ENCODE assay signal across 18 cellular contexts in genomic region chr16:88506723-88507122, GRCh38. TPM values are rescaled to one million over a fixed set of nuclear protein-coding genes. Genes with fewer than 3 reads are reported as not detected.
DNase-seq lines count a peak whose midpoint lies in the region; ATAC-seq and TF ChIP-seq lines count a peak whose summit lies in the region.
"Had no signal": no experiment of that assay in that cellular context is flagged by ENCODE, and none has a peak within 500 bp of the region (broad histone marks: within the 10 kb centered on the region; RNA-seq: fewer than 3 reads in every experiment).

No MANE protein-coding gene starts in this region.

- H3K79me2 ChIP-seq in hepatocyte = peaks cover 18% of the 10 kb centered on the region

- CTCF ChIA-PET in Caco-2 (lab: Charles Lee) = interaction anchor here (1.7 kb wide), 1 partner anchor 18 kb away, joined by 6 read pairs; no protein-coding TSS in a partner anchor
- CTCF ChIA-PET in CD4-positive, alpha-beta T cell (lab: Charles Lee) = no interaction called here

- H3K36me3 Mint-ChIP-seq in Caco-2 (ENCODE audit: insufficient read depth, unreplicated experiment) = peaks cover 44% of the 10 kb centered on the region
- H3K36me3 Mint-ChIP-seq in CD4-positive, alpha-beta T cell (ENCODE audit: low read depth) = no peaks in the 10 kb centered on the region
- H3K36me3 Mint-ChIP-seq: CD14-positive monocyte; CD8-positive, alpha-beta T cell had no signal

- no peak for DNase-seq in Caco-2
- no peak for DNase-seq in body of pancreas
- DNase-seq in hepatocyte (ENCODE audit: low spot score) = no peak
- no peak for DNase-seq in stomach
- DNase-seq in effector memory CD4-positive, alpha-beta T cell = no peak
- no peak for DNase-seq in CD4-positive, alpha-beta T cell
- DNase-seq in GM20000 (ENCODE audit: low spot score) = no peak
- DNase-seq: 8988T; CD8-positive, alpha-beta T cell; DMS 273 treated with DMSO at 0.1 percent for 48 hours; DMS53; DND-41; EL; GOT3; H9 had no signal

- POLR2A ChIA-PET in Caco-2 (lab: Charles Lee) = interaction anchor here (0.7 kb wide), 1 partner anchor 18 kb away, joined by 3 read pairs; no protein-coding TSS in a partner anchor
- POLR2A ChIA-PET in CD4-positive, alpha-beta T cell (lab: Charles Lee) = no interaction called here

- no peak overlapping the region for H3K4me3 Mint-ChIP-seq in Caco-2 (ENCODE audit: unreplicated experiment)
- no peak overlapping the region for H3K4me3 Mint-ChIP-seq in CD4-positive, alpha-beta T cell
- H3K4me3 Mint-ChIP-seq: CD14-positive monocyte; CD8-positive, alpha-beta T cell; H9 had no signal

- peak overlapping the region in 3 of 4 donors; percentile 89 to 92 (median 90) for H3K27ac ChIP-seq in body of pancreas
- peak overlapping the region; percentile 96 for H3K27ac ChIP-seq in hepatocyte
- H3K27ac ChIP-seq in stomach = peak overlapping the region; percentile 75 to 96 (median 87)
- H3K27ac ChIP-seq in effector memory CD4-positive, alpha-beta T cell (ENCODE audit: insufficient read depth, low read length, poor library complexity, severe bottlenecking) = no peak overlapping the region
- H3K27ac ChIP-seq in CD4-positive, alpha-beta T cell (ENCODE audit: low read depth, low read length) = no peak overlapping the region

- TF ChIP-seq POLR2A in body of pancreas (IDR thresholded peaks at IDR 0.05) (no peak), stomach (IDR thresholded peaks at IDR 0.05) (no peak)

- H3K4me1 Mint-ChIP-seq in Caco-2 (ENCODE audit: low read depth, unreplicated experiment) = peaks cover 25% of the 10 kb centered on the region
- H3K4me1 Mint-ChIP-seq in CD4-positive, alpha-beta T cell (ENCODE audit: low read depth) = no peaks in the 10 kb centered on the region
- H3K4me1 Mint-ChIP-seq: CD14-positive monocyte had no signal

- H3K9me3 ChIP-seq in Caco-2 = no peaks in the 10 kb centered on the region
- no peaks in the 10 kb centered on the region for H3K9me3 ChIP-seq in body of pancreas
- H3K9me3 ChIP-seq in hepatocyte (ENCODE audit: low read depth) = no peaks in the 10 kb centered on the region
- H3K9me3 ChIP-seq in stomach = no peaks in the 10 kb centered on the region
- H3K9me3 ChIP-seq in effector memory CD4-positive, alpha-beta T cell (ENCODE audit: control insufficient read depth, low read length) = no peaks in the 10 kb centered on the region
- H3K9me3 ChIP-seq in CD4-positive, alpha-beta T cell (ENCODE audit: control insufficient read depth, low read length) = no peaks in the 10 kb centered on the region
- H3K9me3 ChIP-seq: BLaER1 had no signal

- no peak overlapping the region for H2AFZ ChIP-seq in hepatocyte

- no peaks in the 10 kb centered on the region for H4K20me1 ChIP-seq in hepatocyte (ENCODE audit: insufficient read depth, poor library complexity, severe bottlenecking)

- 95 to 97% methylated on average over 17 to 21 of the region's 21 CpGs for WGBS in body of pancreas, 2 donors
- 84% methylated on average over 10 of the region's 21 CpGs for WGBS in hepatocyte (ENCODE audit: low lambda C conversion rate, missing lambda C conversion rate)
- 88 to 95% (median 91%) methylated on average over 18 to 21 of the region's 21 CpGs for WGBS in stomach, 5 donors

- no peaks in the 10 kb centered on the region for H3K27me3 Mint-ChIP-seq in Caco-2 (ENCODE audit: insufficient read depth, unreplicated experiment)
- H3K27me3 Mint-ChIP-seq in CD4-positive, alpha-beta T cell = no peaks in the 10 kb centered on the region

- no peak overlapping the region for H3K4me2 ChIP-seq in hepatocyte

- H3K27ac Mint-ChIP-seq in Caco-2 (ENCODE audit: unreplicated experiment) = peak overlapping the region; percentile 39
- H3K27ac Mint-ChIP-seq in CD4-positive, alpha-beta T cell = no peak overlapping the region
- H3K27ac Mint-ChIP-seq: CD14-positive monocyte; CD8-positive, alpha-beta T cell; H9 had no signal

- TF ChIP-seq CTCF in Caco-2 (IDR thresholded peaks at IDR 0.05; ENCODE audit: insufficient read depth in 1 of 2, low read depth in 1 of 2, low read length in 1 of 2, severe bottlenecking in 1 of 2, unreplicated experiment in 1 of 2) (no peak), body of pancreas (IDR thresholded peaks at IDR 0.05) (no peak), hepatocyte (IDR thresholded peaks at IDR 0.05; ENCODE audit: poor library complexity) (no peak), stomach (IDR thresholded peaks at IDR 0.05) (no peak), GM20000 (IDR thresholded peaks at IDR 0.05; ENCODE audit: extremely low read depth, missing control alignments) (no peak)
- no peak for TF ChIP-seq CTCF in CD4-positive, alpha-beta T cell (IDR thresholded peaks at IDR 0.05)

- intact Hi-C loops in Caco-2 (cut with micrococcal nuclease; ENCODE audit: unreplicated experiment) = no loop called here
- intact Hi-C loops in body of pancreas (cut with DNase I) = no loop called here
- intact Hi-C loops in stomach (cut with DNase I; ENCODE audit: low total_unique reads) = no loop called here
- intact Hi-C loops in CD4-positive, alpha-beta T cell (cut with DNase I, micrococcal nuclease) = no loop called here

- no peak overlapping the region for H3K4me3 ChIP-seq in Caco-2 (ENCODE audit: low read depth, low read length)
- no peak overlapping the region for H3K4me3 ChIP-seq in body of pancreas
- no peak overlapping the region for H3K4me3 ChIP-seq in hepatocyte
- no peak overlapping the region for H3K4me3 ChIP-seq in stomach
- no peak overlapping the region for H3K4me3 ChIP-seq in effector memory CD4-positive, alpha-beta T cell (ENCODE audit: insufficient read depth, low read depth, low read length, poor library complexity, severe bottlenecking)
- H3K4me3 ChIP-seq: BLaER1, GM12878 had no signal

- no peaks in the 10 kb centered on the region for H3K27me3 ChIP-seq in Caco-2 (replicated peaks; ENCODE audit: control insufficient read depth, insufficient read depth, low read length)
- H3K27me3 ChIP-seq in body of pancreas = no peaks in the 10 kb centered on the region
- H3K27me3 ChIP-seq in hepatocyte = no peaks in the 10 kb centered on the region
- peaks cover 0 to 22% (median 0%) of the 10 kb centered on the region in 3 donors for H3K27me3 ChIP-seq in stomach
- H3K27me3 ChIP-seq in effector memory CD4-positive, alpha-beta T cell (replicated peaks; ENCODE audit: control insufficient read depth, insufficient read depth, low read length, poor library complexity, severe bottlenecking) = no peaks in the 10 kb centered on the region
- H3K27me3 ChIP-seq in CD4-positive, alpha-beta T cell (ENCODE audit: control insufficient read depth, insufficient read depth, low read length) = no peaks in the 10 kb centered on the region
- H3K27me3 ChIP-seq: BLaER1 had no signal

- no peaks in the 10 kb centered on the region for H3K9me2 ChIP-seq in hepatocyte (replicated peaks; ENCODE audit: insufficient read depth)

- H3K36me3 ChIP-seq in Caco-2 (ENCODE audit: control insufficient read depth, insufficient read depth, low read length) = peaks cover 3% of the 10 kb centered on the region
- no peaks in the 10 kb centered on the region for H3K36me3 ChIP-seq in body of pancreas (replicated peaks in 1 of 2; ENCODE audit: insufficient read depth in 1 of 2, low read depth in 2 of 2)
- no peaks in the 10 kb centered on the region for H3K36me3 ChIP-seq in hepatocyte (replicated peaks; ENCODE audit: insufficient read depth, low read depth)
- peaks cover 0 to 11% (median 0%) of the 10 kb centered on the region in 4 donors for H3K36me3 ChIP-seq in stomach
- H3K36me3 ChIP-seq in effector memory CD4-positive, alpha-beta T cell (ENCODE audit: control insufficient read depth, insufficient read depth, low read length) = no peaks in the 10 kb centered on the region

- no peaks in the 10 kb centered on the region for H3K9me3 Mint-ChIP-seq in Caco-2 (ENCODE audit: unreplicated experiment)
- H3K9me3 Mint-ChIP-seq in CD4-positive, alpha-beta T cell = no peaks in the 10 kb centered on the region
- H3K9me3 Mint-ChIP-seq: CD14-positive monocyte; CD8-positive, alpha-beta T cell; H9 had no signal

- peaks cover 73% of the 10 kb centered on the region for H3K4me1 ChIP-seq in Caco-2
- peaks cover 95% of the 10 kb centered on the region for H3K4me1 ChIP-seq in body of pancreas
- H3K4me1 ChIP-seq in hepatocyte (ENCODE audit: insufficient read depth) = peaks cover 45% of the 10 kb centered on the region
- H3K4me1 ChIP-seq in stomach = peaks cover 70 to 99% (median 93%) of the 10 kb centered on the region in 4 donors
- H3K4me1 ChIP-seq in effector memory CD4-positive, alpha-beta T cell (ENCODE audit: control insufficient read depth, insufficient read depth, low read length, poor library complexity, severe bottlenecking) = peaks cover 5% of the 10 kb centered on the region

- ATAC-seq in body of pancreas = no peak
- no peak for ATAC-seq in CD4-positive, alpha-beta T cell (ENCODE audit: poor library complexity)
- ATAC-seq: CD8-positive, alpha-beta T cell; GM12878 had no signal

- no peak for TF ChIP-seq EP300 in stomach (IDR thresholded peaks at IDR 0.05)

- BruUV-seq in Caco-2 (replicated peaks; lab: Mats Ljungman, UMichigan) = no TSS peak

RNA-seq across cellular contexts. Expression of gene ZFPM1, which starts 53.6 kb away (rescaled TPM):
- total RNA-seq in Caco-2 (2022) (24.1 and 25.9 TPM in 2 replicates), body of pancreas (10 to 100 TPM; 10.9 to 11.4 TPM), hepatocyte (3.1 and 4.1 TPM in 2 replicates), stomach (10 to 100 TPM in 4 of 5 donors, 1 to 10 TPM in 1; 3.9 to 85.7 (median 20.5) TPM)
- polyA plus RNA-seq in hepatocyte (8.3 and 11.9 TPM in 2 replicates), stomach (10 to 100 TPM in 1 of 3 donors, 1 to 10 TPM in 2; 4.1 to 10.6 (median 4.2) TPM)
- total RNA-seq in CD4-positive, alpha-beta T cell = 10 to 100 TPM; 22.8 to 24.2 TPM

Comparison
In these comparisons a context has a peak if more than half of its experiments do, and no peak if none do; other contexts are left out.
1. H3K27ac ChIP-seq: peak in body of pancreas (3 of 4), hepatocyte (single experiment) and stomach (5 of 5); none in effector memory CD4-positive, alpha-beta T cell (single experiment) and CD4-positive, alpha-beta T cell (single experiment).